In genomic region chr5:18527017-18527416, GRCh38 we compare ENCODE assay signal across 23 cellular contexts.
A peak's percentile ranks its signal among the peaks of the same experiment; 100 is the strongest.
DNase-seq lines count a peak whose midpoint lies in the region; ATAC-seq, FAIRE-seq and TF ChIP-seq lines count a peak whose summit lies in the region.
"Had no signal": no experiment of that assay in that cellular context is flagged by ENCODE, and none has a peak within 500 bp of the region (broad histone marks: within the 10 kb centered on the region; RNA-seq: fewer than 3 reads in every experiment).

No MANE protein-coding gene starts in this region.

- H3K9ac ChIP-seq in H1 (replicated peaks in 1 of 4; ENCODE audit: extremely low read depth in 1 of 4, low read depth in 3 of 4, low read length in 3 of 4) (no peak overlapping the region), neuronal stem cell (ENCODE audit: low read depth, low read length, poor library complexity) (no peak overlapping the region)
- H3K9ac ChIP-seq: BLaER1 treated with 17β-estradiol and CSF1 and Interleukin-3, amounts not matched to agents 10 nM and 100 nM had no signal

- no peaks in the 10 kb centered on the region for H3K79me1 ChIP-seq in H1 (ENCODE audit: low read depth, low read length)
- H3K79me1 ChIP-seq in neuronal stem cell (ENCODE audit: low read depth, low read length): no peaks in the 10 kb centered on the region

- H3K4me1 ChIP-seq in GM23338 (ENCODE audit: insufficient read depth): no peaks in the 10 kb centered on the region; the same call in 1 of the 2 replicates
- peaks cover 0 to 3% (median 0%) of the 10 kb centered on the region in 4 experiments; a peak in 1 of 7 replicates for H3K4me1 ChIP-seq in H1 (replicated peaks in 1 of 4; ENCODE audit: control insufficient read depth in 3 of 4, insufficient read depth in 4 of 4, low read length in 3 of 4)
- no peaks in the 10 kb centered on the region for H3K4me1 ChIP-seq in neuronal stem cell (ENCODE audit: control insufficient read depth in 2 of 2, insufficient read depth in 1 of 2, low read depth in 1 of 2, low read length in 2 of 2)
- H3K4me1 ChIP-seq in ovary (ENCODE audit: insufficient read depth): no peaks in the 10 kb centered on the region
- H3K4me1 ChIP-seq: BLaER1 treated with 17β-estradiol and CSF1 and Interleukin-3, amounts not matched to agents 10 nM and 100 nM; Caco-2; SJCRH30 had no signal

- no peaks in the 10 kb centered on the region for H3K36me3 Mint-ChIP-seq in GM23338 (ENCODE audit: low read depth)
- H3K36me3 Mint-ChIP-seq: CD4-positive, alpha-beta memory T cell had no signal

- H3K23ac ChIP-seq in H1 (ENCODE audit: insufficient read length) (no peak overlapping the region), neuronal stem cell (ENCODE audit: low read depth, low read length, poor library complexity) (no peak overlapping the region)

- no peak overlapping the region for H3K56ac ChIP-seq in H1 (replicated peaks; ENCODE audit: insufficient read length, low read depth, low read length)

- H2AK5ac ChIP-seq in H1 (ENCODE audit: low read depth, low read length): no peak overlapping the region
- H2AK5ac ChIP-seq in neuronal stem cell (ENCODE audit: low read depth, low read length): no peak overlapping the region

- no peaks in the 10 kb centered on the region for H3F3A ChIP-seq in GM23338 (replicated peaks; ENCODE audit: low read depth)

- H2BK12ac ChIP-seq in H1 (ENCODE audit: low read depth, low read length) (no peak overlapping the region), neuronal stem cell (ENCODE audit: low read length) (no peak overlapping the region)

- H2BK5ac ChIP-seq in H1 (ENCODE audit: low read depth, low read length): no peak overlapping the region
- H2BK5ac ChIP-seq in neuronal stem cell (ENCODE audit: low read length): no peak overlapping the region

- no peaks in the 10 kb centered on the region for H3K23me2 ChIP-seq in H1 (ENCODE audit: low read depth, low read length)

- H3K4me3 ChIP-seq in GM23338 (no peak overlapping the region), H1 (ENCODE audit: extremely low read depth in 1 of 4, insufficient read depth in 2 of 4, low read depth in 3 of 4, low read length in 4 of 4) (no peak overlapping the region), neuronal stem cell (ENCODE audit: low read length in 2 of 2) (no peak overlapping the region), ovary (no peak overlapping the region)
- H3K4me3 ChIP-seq: BLaER1 treated with 17β-estradiol and CSF1 and Interleukin-3, amounts not matched to agents 10 nM and 100 nM; HAP-1; PC-9; SJCRH30 had no signal

- H3K79me2 ChIP-seq in GM23338 (replicated peaks; ENCODE audit: insufficient read depth): no peaks in the 10 kb centered on the region
- H3K79me2 ChIP-seq in H1 (ENCODE audit: control insufficient read depth in 1 of 2, insufficient read depth in 2 of 2, low read length in 2 of 2): no peaks in the 10 kb centered on the region

- H3K36me3 ChIP-seq in GM23338 (ENCODE audit: insufficient read depth) (no peaks in the 10 kb centered on the region), H1 (ENCODE audit: control insufficient read depth in 2 of 4, insufficient read depth in 4 of 4, low read length in 3 of 4) (no peaks in the 10 kb centered on the region), neuronal stem cell (replicated peaks in 1 of 2; ENCODE audit: control insufficient read depth in 2 of 2, insufficient read depth in 2 of 2, low read length in 2 of 2) (no peaks in the 10 kb centered on the region), ovary (no peaks in the 10 kb centered on the region)
- H3K36me3 ChIP-seq: BLaER1 treated with 17β-estradiol and CSF1 and Interleukin-3, amounts not matched to agents 10 nM and 100 nM; HAP-1; SJCRH30 had no signal

- H3K18ac ChIP-seq in H1 (ENCODE audit: extremely low read depth, low read length) (no peak overlapping the region), neuronal stem cell (ENCODE audit: low read length) (no peak overlapping the region)

- POLR2A ChIA-PET in HEK293T (lab: Yijun Ruan, JAX) (no interaction called here), H1 (lab: Charles Lee; ENCODE audit: partially characterized antibody) (no interaction called here)

- peak; percentile 76 for FAIRE-seq in H1 (lab: Jason Lieb, UNC)
- FAIRE-seq: HTR-8/SVneo had no signal

- H3K4me1 Mint-ChIP-seq in GM23338: no peaks in the 10 kb centered on the region
- H3K4me1 Mint-ChIP-seq: CD4-positive, alpha-beta memory T cell had no signal

- H2BK15ac ChIP-seq in H1 (ENCODE audit: low read length) (no peak overlapping the region), neuronal stem cell (ENCODE audit: low read length) (no peak overlapping the region)

- CTCF ChIA-PET in HEK293T (lab: Yijun Ruan, JAX) (no interaction called here), H1 (lab: Charles Lee; ENCODE audit: partially characterized antibody) (interaction anchor here (0.6 to 0.8 kb wide), 2 partner anchors 198 to 703 kb away, joined by 3 read pairs; no protein-coding TSS in a partner anchor)

- H4K91ac ChIP-seq in H1 (replicated peaks; ENCODE audit: insufficient read length, low read length): no peak overlapping the region
- no peak overlapping the region for H4K91ac ChIP-seq in neuronal stem cell (ENCODE audit: low read depth, low read length, poor library complexity)

- H4K8ac ChIP-seq in H1 (ENCODE audit: extremely low read depth, insufficient read depth, low read length) (no peak overlapping the region), neuronal stem cell (ENCODE audit: low read depth, low read length) (no peak overlapping the region)

- H4K5ac ChIP-seq in H1 (ENCODE audit: insufficient read length, low read depth, low read length): no peak overlapping the region

- ATAC-seq in GM23338: peak; percentile 82
- ATAC-seq in HG02885 (IDR thresholded peaks at IDR 0.05; ENCODE audit: poor library complexity, unreplicated experiment): no peak

- no peaks in the 10 kb centered on the region for H3K27me3 Mint-ChIP-seq in GM23338 (ENCODE audit: insufficient read depth, low read depth, poor library complexity)
- H3K27me3 Mint-ChIP-seq: CD4-positive, alpha-beta memory T cell had no signal

- H3K4me3 Mint-ChIP-seq in GM23338: no peak overlapping the region
- H3K4me3 Mint-ChIP-seq: CD4-positive, alpha-beta memory T cell had no signal

- WGBS in H1 (ENCODE audit: extremely low coverage in 1 of 2, insufficient coverage in 1 of 2, insufficient read length in 1 of 2, insufficient replicate concordance in 2 of 2, low coverage in 1 of 2, low lambda C conversion rate in 2 of 2, missing lambda C conversion rate in 1 of 2), 2 experiments: 73% methylated on average over 1 of the region's 1 CpG; no CpG with 5 or more reads in 1 of the 2 experiments
- whole genome bisulfite sequencing in neuronal stem cell (ENCODE audit: extremely low coverage in 2 of 2, insufficient read length in 2 of 2, insufficient replicate concordance in 1 of 2), 2 donors: no CpG with 5 or more reads among the region's 1 CpG
- WGBS in ovary, 3 donors: 72 to 76% (median 74%) methylated on average over 1 of the region's 1 CpG

- H3K9me2 ChIP-seq in GM23338 (ENCODE audit: insufficient read depth): no peaks in the 10 kb centered on the region

- peak in 1 of 2 experiments; percentile 32; a peak in 2 of 4 replicates for TF ChIP-seq RAD21 in H1 (IDR thresholded peaks at IDR 0.05 in 1 of 2, conservative IDR thresholded peaks at IDR 0.05 in 1 of 2; ENCODE audit: low read depth in 2 of 2, low read length in 2 of 2)

- H3K4me2 ChIP-seq in GM23338 (no peak overlapping the region), H1 (ENCODE audit: insufficient read depth in 1 of 2, low read depth in 2 of 2, low read length in 2 of 2) (no peak overlapping the region), neuronal stem cell (ENCODE audit: insufficient read depth, low read length, poor library complexity, severe bottlenecking) (no peak overlapping the region)
- H3K4me2 ChIP-seq: BLaER1 treated with 17β-estradiol and CSF1 and Interleukin-3, amounts not matched to agents 10 nM and 100 nM; PC-9 had no signal

- H3K27ac ChIP-seq in GM23338 (ENCODE audit: low read depth) (no peak overlapping the region), H1 (ENCODE audit: low read depth, low read length) (no peak overlapping the region), neuronal stem cell (replicated peaks; ENCODE audit: low read length) (no peak overlapping the region), ovary (no peak overlapping the region)
- H3K27ac ChIP-seq: BLaER1 treated with 17β-estradiol and CSF1 and Interleukin-3, amounts not matched to agents 10 nM and 100 nM; PC-9; RWPE1; SJCRH30 had no signal

- no peak overlapping the region for H2BK20ac ChIP-seq in H1 (ENCODE audit: low read length)

- H2AFZ ChIP-seq in GM23338: no peak overlapping the region
- H2AFZ ChIP-seq in H1 (ENCODE audit: low read length): no peak overlapping the region
- peak overlapping the region; percentile 41 for H2AFZ ChIP-seq in neuronal stem cell (ENCODE audit: low read length)
- H2AFZ ChIP-seq: PC-9 had no signal

- H2BK120ac ChIP-seq in H1 (replicated peaks; ENCODE audit: low read depth, low read length) (no peak overlapping the region), neuronal stem cell (ENCODE audit: low read depth, low read length) (no peak overlapping the region)

- H3K9me3 ChIP-seq in H1 (ENCODE audit: insufficient read depth in 2 of 2, low read depth in 1 of 2, low read length in 1 of 2): no peaks in the 10 kb centered on the region
- H3K9me3 ChIP-seq in neuronal stem cell (replicated peaks in 1 of 2; ENCODE audit: control insufficient read depth in 2 of 2, insufficient read depth in 1 of 2, low read depth in 1 of 2, low read length in 2 of 2): no peaks in the 10 kb centered on the region
- H3K9me3 ChIP-seq in ovary: no peaks in the 10 kb centered on the region
- H3K9me3 ChIP-seq: BLaER1 treated with 17β-estradiol and CSF1 and Interleukin-3, amounts not matched to agents 10 nM and 100 nM; Caco-2; HAP-1; SJCRH30 had no signal

- TF ChIP-seq EP300 in H1 (IDR thresholded peaks at IDR 0.05; ENCODE audit: borderline replicate concordance in 1 of 2, low read depth in 2 of 2, low read length in 2 of 2) (no peak), ovary (IDR thresholded peaks at IDR 0.05) (no peak)

- H3K4ac ChIP-seq in H1 (replicated peaks; ENCODE audit: insufficient read length, low read depth, low read length): no peak overlapping the region
- H3K4ac ChIP-seq in neuronal stem cell (ENCODE audit: low read length): no peak overlapping the region

- H3K27me3 ChIP-seq in GM23338 (ENCODE audit: insufficient read depth) (no peaks in the 10 kb centered on the region), H1 (replicated peaks in 1 of 4; ENCODE audit: control insufficient read depth in 3 of 4, extremely low read depth in 1 of 4, insufficient read depth in 3 of 4, low read length in 3 of 4) (no peaks in the 10 kb centered on the region), neuronal stem cell (ENCODE audit: control insufficient read depth in 3 of 3, insufficient read depth in 3 of 3, low read depth in 1 of 3, low read length in 3 of 3) (no peaks in the 10 kb centered on the region), ovary (no peaks in the 10 kb centered on the region)
- H3K27me3 ChIP-seq: BLaER1 treated with 17β-estradiol and CSF1 and Interleukin-3, amounts not matched to agents 10 nM and 100 nM; SJCRH30 had no signal

- H4K20me1 ChIP-seq in GM23338 (replicated peaks; ENCODE audit: insufficient read depth) (no peaks in the 10 kb centered on the region), H1 (replicated peaks in 1 of 2; ENCODE audit: control insufficient read depth in 1 of 2, insufficient read depth in 2 of 2, low read length in 2 of 2) (no peaks in the 10 kb centered on the region)
- H4K20me1 ChIP-seq: BLaER1 treated with 17β-estradiol and CSF1 and Interleukin-3, amounts not matched to agents 10 nM and 100 nM had no signal

- H3K14ac ChIP-seq in H1 (ENCODE audit: insufficient read length): no peak overlapping the region
- no peak overlapping the region for H3K14ac ChIP-seq in neuronal stem cell (ENCODE audit: low read length)

- TF ChIP-seq POLR2A in H1 (IDR thresholded peaks at IDR 0.05; ENCODE audit: control extremely low read depth in 1 of 2, low read depth in 2 of 2, low read length in 2 of 2) (no peak), ovary (IDR thresholded peaks at IDR 0.05) (no peak)

- peak overlapping the region; percentile 33; the same call in 1 of the 2 replicates for H3K27ac Mint-ChIP-seq in GM23338
- H3K27ac Mint-ChIP-seq: CD4-positive, alpha-beta memory T cell had no signal

- intact Hi-C loops in ovary (cut with DNase I): no loop called here

- no peaks in the 10 kb centered on the region for H3K9me3 Mint-ChIP-seq in GM23338
- H3K9me3 Mint-ChIP-seq: CD4-positive, alpha-beta memory T cell had no signal

- TF ChIP-seq CTCF in GM23338 (conservative IDR thresholded peaks at IDR 0.05; ENCODE audit: low read depth in 2 of 2) (peak in 1 of 2 experiments; percentile 34; a peak in 2 of 4 replicates), H1 (IDR thresholded peaks at IDR 0.05; ENCODE audit: control extremely low read depth in 1 of 3, insufficient read depth in 1 of 3, low read depth in 1 of 3, low read length in 3 of 3) (peak in 1 of 3 experiments; percentile 26; a peak in 2 of 4 replicates), ovary (IDR thresholded peaks at IDR 0.05) (no peak)

- DNase-seq in GM23338 (ENCODE audit: low spot score): peak; percentile 24
- DNase-seq in HEK293T (ENCODE audit: extremely low spot score): peak; percentile 4
- DNase-seq in H1 (ENCODE audit: low read depth in 1 of 2, low spot score in 2 of 2): no peak
- DNase-seq in neuronal stem cell (ENCODE audit: low spot score): no peak
- no peak for DNase-seq in ovary
- no peak for DNase-seq in cerebellum (ENCODE audit: low spot score)
- DNase-seq: Caco-2; CD4-positive, alpha-beta memory T cell; DMS153; GDM1; IMR-90; MV-4-11; NCI-H1105 treated with DMSO at 0.1 percent for 48 hours; NCI-H2029 treated with DMSO at 0.1 percent for 48 hours; NCI-H524 treated with DMSO at 0.1 percent for 48 hours; PC-9; SJCRH30; T-helper 1 cell had no signal

Comparison
In these comparisons a context has a peak if more than half of its experiments do, and no peak if none do; other contexts are left out.
1. DNase-seq: peak in GM23338 (single experiment) and HEK293T (single experiment); none in H1 (0 of 2), neuronal stem cell (single experiment), ovary (0 of 5) and cerebellum (single experiment).